Comparison of ENCODE assay signal across 8 cellular contexts in genomic region chr13:42110410-42111155, GRCh38.
DNase-seq lines count a peak whose midpoint lies in the region; ATAC-seq, FAIRE-seq and TF ChIP-seq lines count a peak whose summit lies in the region.

No MANE protein-coding gene starts in this region.

- peak; percentile 12 for DNase-seq in NCI-H1436 (lab: John Stamatoyannopoulos, UW)
- DNase-seq in NCI-H1436 treated with DMSO at 0.1 percent for 48 hours (lab: John Stamatoyannopoulos, UW) = no peak
- DNase-seq in HTR-8/SVneo (ENCODE audit: insufficient read length, low spot score) = peak; percentile 27
- DNase-seq in NT2/D1 (ENCODE audit: low read depth, low spot score) = peak; percentile 8
- DNase-seq in astrocyte of the spinal cord (ENCODE audit: low read depth, low spot score) = peak; percentile 84
- DNase-seq in iPS-NIHi7 (ENCODE audit: extremely low spot score) = peak; percentile 36
- DNase-seq in stimulated activated CD4-positive, alpha-beta T cell treated with anti-CD3 and anti-CD28 coated beads, Interleukin-2, amount 100 ng/mL, for 24 hours = peak; percentile 11 to 37

- no peak overlapping the region for H3K9ac ChIP-seq in NT2/D1 (ENCODE audit: insufficient read length, low read depth)

- no peak for ATAC-seq in GM18907 (IDR thresholded peaks at IDR 0.05; ENCODE audit: unreplicated experiment)

- FAIRE-seq in HTR-8/SVneo (lab: Jason Lieb, UNC) = no peak

- no peaks in the 10 kb centered on the region for H3K9me3 ChIP-seq in NT2/D1 (ENCODE audit: insufficient read depth, low read length)

- no peaks in the 10 kb centered on the region for H3K4me1 ChIP-seq in NT2/D1 (ENCODE audit: insufficient read depth, insufficient read length)

- in situ Hi-C loops in astrocyte of the spinal cord (cut with HindIII; ENCODE audit: low sequenced_read_pairs) = no loop called here

- H3K36me3 ChIP-seq in NT2/D1 (ENCODE audit: insufficient read depth, insufficient read length, low read length) = no peaks in the 10 kb centered on the region

- peak; percentile 55 for TF ChIP-seq CTCF in astrocyte of the spinal cord (IDR thresholded peaks at IDR 0.05; ENCODE audit: low read depth, low read length)

- no peaks in the 10 kb centered on the region for H3K27me3 ChIP-seq in NT2/D1 (ENCODE audit: insufficient read depth, insufficient read length)

- H3K4me3 ChIP-seq in NT2/D1 (ENCODE audit: insufficient read length, low read depth) (no peak overlapping the region), astrocyte of the spinal cord (ENCODE audit: low read depth, low read length) (no peak overlapping the region)
